2 cellular contexts compared by ENCODE assay signal in the genomic region with DNA sequence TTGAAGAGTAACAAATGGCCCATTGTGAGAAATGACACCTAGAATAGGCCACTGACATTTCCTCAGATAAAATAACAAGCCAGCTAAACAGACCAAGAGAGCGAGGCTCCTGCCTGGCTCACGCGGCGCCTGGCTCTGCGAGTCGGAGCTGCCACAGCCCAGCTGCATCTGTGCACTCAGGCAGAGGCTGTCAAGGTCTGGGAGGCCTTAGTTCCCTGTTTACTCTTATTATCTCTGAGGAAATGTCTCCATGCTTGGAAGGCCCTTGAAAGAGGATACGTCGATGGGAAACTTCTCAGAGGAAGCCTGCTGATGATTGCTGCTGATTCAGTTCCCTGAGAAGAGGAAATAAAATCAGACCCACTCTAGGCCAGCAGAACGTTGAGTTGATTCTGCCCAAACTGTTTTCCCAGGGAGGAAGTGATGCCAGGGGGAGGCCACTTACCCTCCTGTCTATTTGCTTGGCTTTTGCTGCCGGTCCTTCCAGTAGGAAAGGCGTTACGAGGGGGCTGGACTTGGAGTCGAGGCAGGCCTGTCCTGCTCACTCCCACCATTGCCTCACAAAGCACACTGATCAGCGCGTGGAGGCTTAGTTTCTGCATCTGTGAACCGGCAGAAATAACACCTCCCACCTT.
TF ChIP-seq lines count a peak whose summit lies in the region.

No MANE protein-coding gene starts in this region.

TF ChIP-seq in liver, 16 proteins besides CTCF, POLR2A, EP300 and RAD21 (continued from another document):
- TF ChIP-seq TAF1 (conservative IDR thresholded peaks at IDR 0.05) (peak; percentile 26), NR2F2 (IDR thresholded peaks at IDR 0.05) (peak; percentile 69), REST (IDR thresholded peaks at IDR 0.05) (no peak), YY1 (IDR thresholded peaks at IDR 0.05) (no peak), JUND (IDR thresholded peaks at IDR 0.05) (no peak), MAX (IDR thresholded peaks at IDR 0.05) (peak; percentile 88)

TF ChIP-seq in HepG2, 621 proteins besides CTCF, POLR2A, EP300 and RAD21 (continued from another document):
- TF ChIP-seq TRIM22 (IDR thresholded peaks at IDR 0.05) (no peak), CENPX (CRISPR knock-in tag; IDR thresholded peaks at IDR 0.05) (no peak)
